Comparison of ENCODE assay signal across 1 cellular context in the genomic region with DNA sequence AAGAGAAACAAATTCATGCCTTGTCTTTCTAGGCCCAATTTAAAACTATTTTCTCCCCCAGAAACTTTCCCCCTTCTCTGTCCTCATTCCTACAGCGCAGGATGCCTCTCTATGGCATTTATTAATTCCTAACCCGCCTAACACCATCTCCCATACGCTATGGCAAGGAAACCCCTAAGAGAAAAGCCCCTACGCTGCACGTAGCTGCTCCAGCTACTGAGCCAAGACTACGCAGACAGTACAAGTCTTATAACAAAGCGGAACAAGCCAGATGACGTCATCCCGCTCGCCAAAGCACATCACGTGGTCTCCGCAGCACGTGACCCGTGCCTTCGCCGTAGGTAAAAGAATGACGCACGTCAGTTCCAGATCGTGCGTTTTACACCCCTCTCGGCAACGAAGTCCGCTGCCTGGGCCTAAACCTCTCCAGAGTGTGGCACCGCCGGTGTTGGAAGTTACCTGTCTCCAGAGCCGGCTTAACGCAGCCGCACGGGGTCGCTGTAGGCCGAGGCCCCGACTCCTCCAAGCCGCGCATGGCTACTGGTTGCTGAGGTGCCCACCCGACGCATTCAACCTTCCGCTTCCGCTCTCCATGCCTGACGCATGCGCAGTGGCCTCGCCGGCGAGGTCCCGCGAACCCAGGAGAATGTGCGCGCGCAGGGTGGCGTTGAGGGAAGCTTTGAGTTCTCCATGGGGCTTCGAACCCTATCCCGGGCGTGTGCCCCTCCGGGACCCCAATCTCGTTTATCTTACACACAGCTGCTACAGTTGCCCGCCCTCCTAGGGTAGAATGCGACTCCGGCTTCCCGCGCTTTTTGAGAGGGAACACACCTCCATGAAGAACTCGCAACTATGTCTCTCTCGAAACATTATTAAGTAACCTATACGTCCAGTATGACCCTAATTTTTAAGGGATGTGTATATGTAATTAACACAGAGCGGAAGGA.
TF ChIP-seq lines count a peak whose summit lies in the region.

A gene with protein sequence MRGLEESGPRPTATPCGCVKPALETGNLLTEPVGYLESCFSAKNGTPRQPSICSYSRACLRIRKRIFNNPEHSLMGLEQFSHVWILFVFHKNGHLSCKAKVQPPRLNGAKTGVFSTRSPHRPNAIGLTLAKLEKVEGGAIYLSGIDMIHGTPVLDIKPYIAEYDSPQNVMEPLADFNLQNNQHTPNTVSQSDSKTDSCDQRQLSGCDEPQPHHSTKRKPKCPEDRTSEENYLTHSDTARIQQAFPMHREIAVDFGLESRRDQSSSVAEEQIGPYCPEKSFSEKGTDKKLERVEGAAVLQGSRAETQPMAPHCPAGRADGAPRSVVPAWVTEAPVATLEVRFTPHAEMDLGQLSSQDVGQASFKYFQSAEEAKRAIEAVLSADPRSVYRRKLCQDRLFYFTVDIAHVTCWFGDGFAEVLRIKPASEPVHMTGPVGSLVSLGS (minus strand): TSS at position 542 of the 947 bp plus-strand sequence. CDS start 7 bp downstream, at position 535.

TF ChIP-seq in HepG2, 621 proteins besides CTCF, POLR2A, EP300 and RAD21 (continued from another document and continues in another):
- no peak for TF ChIP-seq RNF219 (CRISPR knock-in tag; IDR thresholded peaks at IDR 0.05)
- TF ChIP-seq ZUFSP (CRISPR knock-in tag; IDR thresholded peaks at IDR 0.05; ENCODE audit: borderline replicate concordance): no peak
- peak; percentile 60 for TF ChIP-seq AGO2 (optimal IDR thresholded peaks at IDR 0.05; ENCODE audit: low read depth, low read length)
- peak; percentile 80 for TF ChIP-seq TBL1XR1 (IDR thresholded peaks at IDR 0.05; ENCODE audit: borderline replicate concordance, low read length, partially characterized antibody)
- peak; percentile 96 for TF ChIP-seq GABPB1 (CRISPR knock-in tag; IDR thresholded peaks at IDR 0.05)
- no peak for TF ChIP-seq ATM (IDR thresholded peaks at IDR 0.05; ENCODE audit: borderline replicate concordance)
- TF ChIP-seq ZNF562 (CRISPR knock-in tag; IDR thresholded peaks at IDR 0.05; ENCODE audit: borderline replicate concordance): no peak
- TF ChIP-seq CENPX (CRISPR knock-in tag; IDR thresholded peaks at IDR 0.05): no peak
- peak; percentile 37; the same call in 1 of the 2 replicates for TF ChIP-seq ZNF550 (CRISPR knock-in tag; IDR thresholded peaks at IDR 0.05; ENCODE audit: borderline replicate concordance)
- no peak; the same call in 1 of the 2 replicates for TF ChIP-seq ZNF30 (CRISPR knock-in tag; IDR thresholded peaks at IDR 0.05)
- peak; percentile 92 for TF ChIP-seq ZSCAN31 (CRISPR knock-in tag; IDR thresholded peaks at IDR 0.05; ENCODE audit: low read depth)
- peak; percentile 88; the same call in 1 of the 2 replicates for TF ChIP-seq ZBTB7A (CRISPR knock-in tag; IDR thresholded peaks at IDR 0.05)
- TF ChIP-seq CHD2 (IDR thresholded peaks at IDR 0.05; ENCODE audit: low read depth, low read length): peak; percentile 34; the same call in 1 of the 2 replicates
- TF ChIP-seq MYC (CRISPR knock-in tag; IDR thresholded peaks at IDR 0.05; ENCODE audit: borderline replicate concordance): peak; percentile 97
- peak; percentile 95 for TF ChIP-seq HNF1B (CRISPR knock-in tag; IDR thresholded peaks at IDR 0.05)
- peak; percentile 56; the same call in 1 of the 2 replicates for TF ChIP-seq ZNF451 (CRISPR knock-in tag; IDR thresholded peaks at IDR 0.05)
- TF ChIP-seq RBM39 (IDR thresholded peaks at IDR 0.05; ENCODE audit: low read depth, low read length, poor library complexity, severe bottlenecking): peak; percentile 58
- TF ChIP-seq, protein P1, sequence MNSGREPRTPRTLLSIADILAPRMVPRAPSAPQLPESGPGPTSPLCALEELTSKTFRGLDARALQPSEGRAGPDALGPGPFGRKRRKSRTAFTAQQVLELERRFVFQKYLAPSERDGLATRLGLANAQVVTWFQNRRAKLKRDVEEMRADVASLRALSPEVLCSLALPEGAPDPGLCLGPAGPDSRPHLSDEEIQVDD (CRISPR knock-in tag; IDR thresholded peaks at IDR 0.05; ENCODE audit: borderline replicate concordance): no peak; the same call in 1 of the 2 replicates
- TF ChIP-seq ZNF614 (CRISPR knock-in tag; IDR thresholded peaks at IDR 0.05; ENCODE audit: borderline replicate concordance): peak; percentile 86; the same call in 1 of the 2 replicates
- TF ChIP-seq, protein P2, sequence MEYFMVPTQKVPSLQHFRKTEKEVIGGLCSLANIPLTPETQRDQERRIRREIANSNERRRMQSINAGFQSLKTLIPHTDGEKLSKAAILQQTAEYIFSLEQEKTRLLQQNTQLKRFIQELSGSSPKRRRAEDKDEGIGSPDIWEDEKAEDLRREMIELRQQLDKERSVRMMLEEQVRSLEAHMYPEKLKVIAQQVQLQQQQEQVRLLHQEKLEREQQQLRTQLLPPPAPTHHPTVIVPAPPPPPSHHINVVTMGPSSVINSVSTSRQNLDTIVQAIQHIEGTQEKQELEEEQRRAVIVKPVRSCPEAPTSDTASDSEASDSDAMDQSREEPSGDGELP (IDR thresholded peaks at IDR 0.05; ENCODE audit: borderline replicate concordance, low read depth): no peak
- peak; percentile 78; the same call in 1 of the 2 replicates for TF ChIP-seq ZNF543 (CRISPR knock-in tag; IDR thresholded peaks at IDR 0.05)
- TF ChIP-seq ETV6 (CRISPR knock-in tag; conservative IDR thresholded peaks at IDR 0.05): peak; percentile 67; the same call in 1 of the 2 replicates
- TF ChIP-seq ARID5B (CRISPR knock-in tag; IDR thresholded peaks at IDR 0.05): peak; percentile 77
- peak; percentile 81; the same call in 1 of the 2 replicates for TF ChIP-seq ZNF710 (CRISPR knock-in tag; IDR thresholded peaks at IDR 0.05; ENCODE audit: borderline replicate concordance)
- TF ChIP-seq NFIB (CRISPR knock-in tag; IDR thresholded peaks at IDR 0.05; ENCODE audit: borderline replicate concordance): no peak
- peak; percentile 70 for TF ChIP-seq ZNF639 (CRISPR knock-in tag; conservative IDR thresholded peaks at IDR 0.05)
- peak; percentile 85; the same call in 1 of the 2 replicates for TF ChIP-seq ELF3 (CRISPR knock-in tag; IDR thresholded peaks at IDR 0.05)
- no peak; the same call in 1 of the 2 replicates for TF ChIP-seq HCFC1 (IDR thresholded peaks at IDR 0.05; ENCODE audit: low read depth, low read length)
- TF ChIP-seq, protein P3, sequence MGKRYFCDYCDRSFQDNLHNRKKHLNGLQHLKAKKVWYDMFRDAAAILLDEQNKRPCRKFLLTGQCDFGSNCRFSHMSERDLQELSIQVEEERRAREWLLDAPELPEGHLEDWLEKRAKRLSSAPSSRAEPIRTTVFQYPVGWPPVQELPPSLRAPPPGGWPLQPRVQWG (CRISPR knock-in tag; IDR thresholded peaks at IDR 0.05; ENCODE audit: borderline replicate concordance, low read depth): no peak
- TF ChIP-seq TCF12 (IDR thresholded peaks at IDR 0.05): no peak
- TF ChIP-seq TCF12 (CRISPR knock-in tag; IDR thresholded peaks at IDR 0.05): 0 out of 2 replicates have a peak, but pooled peaks have one; percentile 0
- peak; percentile 79; the same call in 1 of the 2 replicates for TF ChIP-seq HMG20B (CRISPR knock-in tag; conservative IDR thresholded peaks at IDR 0.05)
- TF ChIP-seq MAFF (IDR thresholded peaks at IDR 0.05; ENCODE audit: low read depth, low read length): no peak
- peak; percentile 52; the same call in 1 of the 2 replicates for TF ChIP-seq ZNF180 (CRISPR knock-in tag; IDR thresholded peaks at IDR 0.05; ENCODE audit: borderline replicate concordance, low read depth)
